Comparison of ENCODE assay signal across 10 cellular contexts in the genomic region with DNA sequence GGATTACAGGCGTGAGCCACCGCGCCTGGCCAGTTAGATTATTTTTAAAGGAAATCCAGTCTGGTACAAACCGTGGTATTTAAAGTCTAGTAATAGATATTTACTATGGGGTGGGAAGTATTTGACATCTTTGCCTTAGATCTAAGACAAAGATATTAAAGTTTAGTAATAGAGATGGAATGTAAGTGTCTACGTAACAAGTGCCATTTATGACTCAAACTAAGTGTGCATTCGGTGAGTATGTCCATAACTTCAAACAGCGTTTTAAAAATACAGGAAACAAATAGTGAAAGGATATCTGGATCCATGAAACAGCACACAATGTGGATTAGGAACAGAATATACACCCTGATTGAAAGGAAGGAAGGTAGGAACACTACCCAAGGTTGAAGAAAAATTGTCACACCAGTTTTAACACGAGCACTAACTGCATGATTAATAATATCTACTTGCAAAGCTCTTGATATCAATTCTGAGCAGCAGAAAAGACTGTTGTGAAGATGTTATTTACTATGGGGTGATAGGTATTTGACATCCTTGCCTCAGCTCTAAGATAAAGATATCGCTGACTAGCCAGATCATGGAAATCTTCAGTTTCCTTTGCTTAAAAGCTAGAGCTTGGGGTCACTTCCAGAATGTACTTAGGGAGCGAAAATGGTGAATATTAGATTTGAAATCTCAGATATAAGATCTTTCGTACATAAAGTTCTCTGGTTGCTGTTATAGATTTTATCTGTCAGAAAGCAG. TPM values are rescaled to one million over a fixed set of nuclear protein-coding genes. Genes with fewer than 3 reads are reported as not detected.
DNase-seq lines count a peak whose midpoint lies in the region; ATAC-seq lines count a peak whose summit lies in the region.
"Had no signal": no experiment of that assay in that cellular context is flagged by ENCODE, and none has a peak within 500 bp of the region (broad histone marks: within the 10 kb centered on the region; RNA-seq: fewer than 3 reads in every experiment).

No MANE protein-coding gene starts in this region.

- peaks cover 16% of the 10 kb centered on the region for H3K4me1 ChIP-seq in ACC112 (ENCODE audit: control insufficient read depth, insufficient read depth, low read length, unreplicated experiment)
- peaks cover 14% of the 10 kb centered on the region for H3K4me1 ChIP-seq in GM23248 (ENCODE audit: insufficient read depth)
- no peaks in the 10 kb centered on the region; the same call in 1 of the 2 replicates for H3K4me1 ChIP-seq in Karpas-422 (ENCODE audit: low read length)

- H3K27me3 ChIP-seq in ACC112 (ENCODE audit: insufficient read depth, low read length), result no peaks in the 10 kb centered on the region
- H3K27me3 ChIP-seq in GM23248 (replicated peaks; ENCODE audit: insufficient read depth), result no peaks in the 10 kb centered on the region
- H3K27me3 ChIP-seq in Karpas-422 (ENCODE audit: low read length), result no peaks in the 10 kb centered on the region

- H4K20me1 ChIP-seq in GM23248 (ENCODE audit: insufficient read depth) (no peaks in the 10 kb centered on the region; the same call in 1 of the 2 replicates), Karpas-422 (ENCODE audit: insufficient read depth, low read depth, low read length) (peaks cover 34% of the 10 kb centered on the region)

- H3K4me1 Mint-ChIP-seq in activated T-helper 17 cell treated with anti-CD3 and anti-CD28 coated beads, Interleukin-2, amount 50 U/mL, for 72 hours, result peaks cover 30% of the 10 kb centered on the region

- H3K4me3 ChIP-seq in ACC112 (ENCODE audit: low read depth, low read length) (0 out of 2 replicates have a peak overlapping the region, but pooled peaks have one; percentile 4), GM23248 (no peak overlapping the region), Karpas-422 (ENCODE audit: low read length) (no peak overlapping the region)
- H3K4me3 ChIP-seq: thoracic aorta had no signal

- no peaks in the 10 kb centered on the region for H3K9me3 Mint-ChIP-seq in activated T-helper 17 cell treated with anti-CD3 and anti-CD28 coated beads, Interleukin-2, amount 50 U/mL, for 72 hours
- H3K9me3 Mint-ChIP-seq: endodermal cell had no signal

- H3K27ac Mint-ChIP-seq in activated T-helper 17 cell treated with anti-CD3 and anti-CD28 coated beads, Interleukin-2, amount 50 U/mL, for 72 hours, result peak overlapping the region; percentile 90

- H3K27me3 Mint-ChIP-seq in activated T-helper 17 cell treated with anti-CD3 and anti-CD28 coated beads, Interleukin-2, amount 50 U/mL, for 72 hours, result no peaks in the 10 kb centered on the region

- no peak for ATAC-seq in activated T-helper 17 cell treated with anti-CD3 and anti-CD28 coated beads, Interleukin-2, amount 50 U/mL, for 72 hours (replicated peaks)

- H3K4me2 ChIP-seq in GM23248 (ENCODE audit: unreplicated experiment), result peak overlapping the region; percentile 57
- no peak overlapping the region for H3K4me2 ChIP-seq in Karpas-422 (ENCODE audit: low read depth, low read length, poor library complexity, severe bottlenecking)

- H3K9me3 ChIP-seq in GM23248 (ENCODE audit: low read depth) (no peaks in the 10 kb centered on the region), Karpas-422 (ENCODE audit: low read length) (no peaks in the 10 kb centered on the region)
- H3K9me3 ChIP-seq: thoracic aorta had no signal

- WGBS in GM23248 (ENCODE audit: low coverage in 1 of 2, low lambda C conversion rate in 2 of 2, missing lambda C conversion rate in 2 of 2), 2 experiments, result 57 to 62% methylated on average over 11 of the region's 11 CpGs

- H2AFZ ChIP-seq in ACC112 (ENCODE audit: low read length, unreplicated experiment), result no peak overlapping the region
- H2AFZ ChIP-seq in GM23248, result no peak overlapping the region
- no peak overlapping the region for H2AFZ ChIP-seq in Karpas-422 (ENCODE audit: low read length)

- DNase-seq in GM23248 (peak; percentile 84), glomerular visceral epithelial cell (ENCODE audit: extremely low spot score) (peak; percentile 21), nucleus accumbens (lab: John Stamatoyannopoulos, UW) (no peak), Karpas-422 (no peak), NCI-H1092 (lab: John Stamatoyannopoulos, UW) (no peak)
- DNase-seq in activated CD4-positive, alpha-beta T cell treated with anti-CD3 and anti-CD28 coated beads for 1 hour, result no peak
- DNase-seq: endodermal cell had no signal

- H3F3A ChIP-seq in GM23248 (ENCODE audit: insufficient read depth), result peaks cover 23% of the 10 kb centered on the region

- H3K36me3 Mint-ChIP-seq in activated T-helper 17 cell treated with anti-CD3 and anti-CD28 coated beads, Interleukin-2, amount 50 U/mL, for 72 hours (ENCODE audit: low read depth), result peaks cover 61% of the 10 kb centered on the region

- H3K36me3 ChIP-seq in ACC112 (ENCODE audit: insufficient read depth, low read length) (peaks cover 4% of the 10 kb centered on the region), GM23248 (ENCODE audit: low read depth) (peaks cover 3% of the 10 kb centered on the region), Karpas-422 (ENCODE audit: insufficient read depth, low read length) (peaks cover 6% of the 10 kb centered on the region)
- H3K36me3 ChIP-seq: thoracic aorta had no signal

- in situ Hi-C loops in GM23248 (cut with MboI), result no loop called here

- H3K79me2 ChIP-seq in ACC112 (ENCODE audit: control insufficient read depth, insufficient read depth, low read length, unreplicated experiment) (peaks cover 52% of the 10 kb centered on the region), GM23248 (ENCODE audit: insufficient read depth) (peaks cover 100% of the 10 kb centered on the region), Karpas-422 (ENCODE audit: low read length) (peaks cover 96% of the 10 kb centered on the region)

- peak overlapping the region; percentile 24; the same call in 1 of the 2 replicates for H3K9ac ChIP-seq in GM23248
- no peak overlapping the region for H3K9ac ChIP-seq in Karpas-422 (ENCODE audit: low read length)

- peak overlapping the region; percentile 78 for H3K27ac ChIP-seq in ACC112 (ENCODE audit: low read depth, low read length)
- peak overlapping the region; percentile 64 for H3K27ac ChIP-seq in GM23248
- H3K27ac ChIP-seq in Karpas-422 (ENCODE audit: low read length), result no peak overlapping the region
- H3K27ac ChIP-seq: thoracic aorta had no signal

- H3K9me2 ChIP-seq in GM23248 (ENCODE audit: insufficient read depth) (no peaks in the 10 kb centered on the region), Karpas-422 (replicated peaks; ENCODE audit: insufficient read depth, low read length) (no peaks in the 10 kb centered on the region)

- peak overlapping the region; percentile 80 for H3K4me3 Mint-ChIP-seq in activated T-helper 17 cell treated with anti-CD3 and anti-CD28 coated beads, Interleukin-2, amount 50 U/mL, for 72 hours
- H3K4me3 Mint-ChIP-seq: endodermal cell had no signal

RNA-seq across cellular contexts. Expression of gene EPC1, which starts 48.7 kb away (rescaled TPM):
- total RNA-seq in GM23248 (2014; rRNA removed; shearing (Covaris generic)), result 12.5 and 19.1 TPM in 2 replicates
- polyA plus RNA-seq in GM23248 (2016; fragmentation: Nextera tagmentation; extraction: Ambion mirVana), result 10.6 and 10.7 TPM in 2 replicates
- 10 to 100 TPM; 36.3 to 40.4 TPM for total RNA-seq in activated T-helper 17 cell treated with anti-CD3 and anti-CD28 coated beads, Interleukin-2, amount 50 U/mL, for 72 hours
- total RNA-seq in Karpas-422 (2014; rRNA removed; shearing (Covaris generic); ENCODE audit: low replicate concordance), result 35.6 and 56.9 TPM in 2 replicates

Comparison
In these comparisons a context has a peak if more than half of its experiments do, and no peak if none do; other contexts are left out.
1. DNase-seq: peak in GM23248 (single experiment) and glomerular visceral epithelial cell (single experiment); none in nucleus accumbens (0 of 56), Karpas-422 (single experiment), NCI-H1092 (single experiment) and activated CD4-positive, alpha-beta T cell treated with anti-CD3 and anti-CD28 coated beads for 1 hour (single experiment).